8 cellular contexts compared by ENCODE assay signal in the genomic region with DNA sequence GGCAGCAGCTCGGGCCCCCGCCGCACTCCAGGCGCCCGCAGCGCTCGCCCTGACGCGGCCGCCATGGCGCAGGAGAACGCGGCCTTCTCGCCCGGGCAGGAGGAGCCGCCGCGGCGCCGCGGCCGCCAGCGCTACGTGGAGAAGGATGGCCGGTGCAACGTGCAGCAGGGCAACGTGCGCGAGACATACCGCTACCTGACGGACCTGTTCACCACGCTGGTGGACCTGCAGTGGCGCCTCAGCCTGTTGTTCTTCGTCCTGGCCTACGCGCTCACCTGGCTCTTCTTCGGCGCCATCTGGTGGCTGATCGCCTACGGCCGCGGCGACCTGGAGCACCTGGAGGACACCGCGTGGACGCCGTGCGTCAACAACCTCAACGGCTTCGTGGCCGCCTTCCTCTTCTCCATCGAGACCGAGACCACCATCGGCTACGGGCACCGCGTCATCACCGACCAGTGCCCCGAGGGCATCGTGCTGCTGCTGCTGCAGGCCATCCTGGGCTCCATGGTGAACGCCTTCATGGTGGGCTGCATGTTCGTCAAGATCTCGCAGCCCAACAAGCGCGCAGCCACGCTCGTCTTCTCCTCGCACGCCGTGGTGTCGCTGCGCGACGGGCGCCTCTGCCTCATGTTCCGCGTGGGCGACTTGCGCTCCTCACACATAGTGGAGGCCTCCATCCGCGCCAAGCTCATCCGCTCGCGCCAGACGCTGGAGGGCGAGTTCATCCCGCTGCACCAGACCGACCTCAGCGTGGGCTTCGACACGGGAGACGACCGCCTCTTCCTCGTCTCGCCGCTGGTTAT. TPM values are rescaled to one million over a fixed set of nuclear protein-coding genes. Genes with fewer than 3 reads are reported as not detected.
A peak's percentile ranks its signal among the peaks of the same experiment; 100 is the strongest.
DNase-seq lines count a peak whose midpoint lies in the region; ATAC-seq and TF ChIP-seq lines count a peak whose summit lies in the region.

No MANE protein-coding gene starts in this region.

- H3K9me2 ChIP-seq in HCT116 (ENCODE audit: insufficient read depth), result no peaks in the 10 kb centered on the region

- H3K79me2 ChIP-seq in HCT116 (ENCODE audit: insufficient read depth, low read length), result no peaks in the 10 kb centered on the region

- peak; percentile 59 to 79 (median 72) for DNase-seq in CD4-positive, alpha-beta T cell
- DNase-seq in HCT116 (ENCODE audit: low read depth, low spot score), result peak; percentile 48
- peak; percentile 73 for DNase-seq in NCI-H748 treated with DMSO at 0.1 percent for 48 hours (lab: John Stamatoyannopoulos, UW)
- peak; percentile 90 for DNase-seq in activated effector memory CD4-positive, alpha-beta T cell treated with anti-CD3 and anti-CD28 coated beads, Interleukin-2, amount 50 U/mL, for 16 hours
- DNase-seq in foreskin keratinocyte, result peak in 1 of 2 donors; percentile 68
- DNase-seq in osteocyte (ENCODE audit: extremely low spot score, unreplicated experiment), result no peak
- DNase-seq in thyroid gland, result peak; percentile 90

- peaks cover 27% of the 10 kb centered on the region for H3K36me3 Mint-ChIP-seq in CD4-positive, alpha-beta T cell (ENCODE audit: low read depth)
- peaks cover 8% of the 10 kb centered on the region for H3K36me3 Mint-ChIP-seq in osteocyte (ENCODE audit: unreplicated experiment)

- H3K27me3 ChIP-seq in CD4-positive, alpha-beta T cell (ENCODE audit: control insufficient read depth, insufficient read depth, low read length), result peaks cover 39% of the 10 kb centered on the region
- H3K27me3 ChIP-seq in HCT116 (ENCODE audit: insufficient read depth, low read length) (peaks cover 26% of the 10 kb centered on the region), foreskin keratinocyte (peaks cover 53% of the 10 kb centered on the region), thyroid gland (no peaks in the 10 kb centered on the region)

- H3K36me3 ChIP-seq in HCT116 (ENCODE audit: control insufficient read depth in 1 of 2, insufficient read depth in 2 of 2, low read length in 2 of 2) (no peaks in the 10 kb centered on the region), thyroid gland (no peaks in the 10 kb centered on the region)

- H3K4me3 ChIP-seq in HCT116 (replicated peaks in 1 of 2; ENCODE audit: low read depth in 1 of 2, low read length in 2 of 2), result no peak overlapping the region
- H3K4me3 ChIP-seq in thyroid gland (replicated peaks in 1 of 3), result no peak overlapping the region

- H3K4me1 Mint-ChIP-seq in CD4-positive, alpha-beta T cell (ENCODE audit: low read depth), result peaks cover 17% of the 10 kb centered on the region
- peaks cover 16% of the 10 kb centered on the region for H3K4me1 Mint-ChIP-seq in osteocyte (ENCODE audit: unreplicated experiment)

- no peak overlapping the region for H3K9ac ChIP-seq in HCT116 (ENCODE audit: low read length)

- peak; percentile 52 for TF ChIP-seq RAD21 in HCT116 (IDR thresholded peaks at IDR 0.05; ENCODE audit: low read depth)

- H3K4me3 Mint-ChIP-seq in CD4-positive, alpha-beta T cell, result peak overlapping the region; percentile 80
- peak overlapping the region; percentile 52 for H3K4me3 Mint-ChIP-seq in osteocyte (ENCODE audit: unreplicated experiment)

- peaks cover 41% of the 10 kb centered on the region for H3K27me3 Mint-ChIP-seq in CD4-positive, alpha-beta T cell
- H3K27me3 Mint-ChIP-seq in osteocyte (ENCODE audit: unreplicated experiment), result peaks cover 45% of the 10 kb centered on the region

- H4K20me1 ChIP-seq in HCT116 (ENCODE audit: insufficient read depth), result no peaks in the 10 kb centered on the region

- H3K9me3 Mint-ChIP-seq in CD4-positive, alpha-beta T cell, result no peaks in the 10 kb centered on the region
- no peaks in the 10 kb centered on the region for H3K9me3 Mint-ChIP-seq in osteocyte (ENCODE audit: unreplicated experiment)

- no peak for TF ChIP-seq POLR2A in HCT116 (IDR thresholded peaks at IDR 0.05; ENCODE audit: borderline replicate concordance, extremely low read depth, insufficient read depth, insufficient read length)
- TF ChIP-seq POLR2A in thyroid gland (IDR thresholded peaks at IDR 0.05), result no peak

- peak; percentile 78 for ATAC-seq in CD4-positive, alpha-beta T cell (ENCODE audit: poor library complexity)
- ATAC-seq in HCT116 (peak; percentile 87), foreskin keratinocyte (peak; percentile 91), GM21717 (IDR thresholded peaks at IDR 0.05; ENCODE audit: unreplicated experiment) (no peak)

- H3K4me1 ChIP-seq in HCT116 (ENCODE audit: control insufficient read depth in 1 of 2, insufficient read depth in 2 of 2, low read length in 2 of 2), result no peaks in the 10 kb centered on the region; a peak in 1 of 4 replicates
- H3K4me1 ChIP-seq in foreskin keratinocyte, result no peaks in the 10 kb centered on the region
- peaks cover 0 to 10% of the 10 kb centered on the region in 2 donors for H3K4me1 ChIP-seq in thyroid gland

- CTCF ChIA-PET in CD4-positive, alpha-beta T cell (lab: Charles Lee), result interaction anchor here (0.7 to 4.1 kb wide), 4 partner anchors 9 to 38 kb away, joined by 3 to 33 read pairs (median 26); partner anchors contain the start of gene IGSF8
- CTCF ChIA-PET in HCT116 (lab: Charles Lee), result interaction anchor here (1.0 to 3.8 kb wide), 5 partner anchors 8 to 168 kb away, joined by 3 to 30 read pairs (median 13); partner anchors contain the start of gene IGSF8

- peak; percentile 80 for TF ChIP-seq CTCF in CD4-positive, alpha-beta T cell (IDR thresholded peaks at IDR 0.05)
- TF ChIP-seq CTCF in HCT116 (IDR thresholded peaks at IDR 0.05 in 2 of 3, conservative IDR thresholded peaks at IDR 0.05 in 1 of 3; ENCODE audit: borderline replicate concordance in 1 of 3, insufficient read depth in 1 of 3, low read depth in 2 of 3, low read length in 2 of 3), result peak; percentile 72 to 76 (median 74)
- TF ChIP-seq CTCF in foreskin keratinocyte (conservative IDR thresholded peaks at IDR 0.05), result peak; percentile 91
- peak; percentile 63 for TF ChIP-seq CTCF in osteocyte (IDR thresholded peaks at IDR 0.05)
- TF ChIP-seq CTCF in thyroid gland (IDR thresholded peaks at IDR 0.05), result peak; percentile 53 to 85 (median 75)

- no peak overlapping the region for H3K27ac Mint-ChIP-seq in CD4-positive, alpha-beta T cell
- no peak overlapping the region for H3K27ac Mint-ChIP-seq in osteocyte (ENCODE audit: unreplicated experiment)

- H3K4me2 ChIP-seq in HCT116 (ENCODE audit: low read length), result no peak overlapping the region

- H3K9me3 ChIP-seq in CD4-positive, alpha-beta T cell (ENCODE audit: control insufficient read depth, low read length), result no peaks in the 10 kb centered on the region
- H3K9me3 ChIP-seq in HCT116 (ENCODE audit: control insufficient read depth in 1 of 2, insufficient read depth in 1 of 2, low read depth in 1 of 2, low read length in 2 of 2) (no peaks in the 10 kb centered on the region), thyroid gland (no peaks in the 10 kb centered on the region)

- WGBS in thyroid gland, 2 donors, result 17 to 42% methylated on average over 32 to 42 of the region's 96 CpGs

- intact Hi-C loops in CD4-positive, alpha-beta T cell (cut with DNase I, micrococcal nuclease), result loop anchor here (2.0 to 5.0 kb wide), 3 partner anchors 37 to 147 kb away; no protein-coding TSS in a partner anchor
- intact Hi-C loops in HCT116 (cut with micrococcal nuclease), result no loop called here
- intact Hi-C loops in thyroid gland (cut with DNase I), result loop anchor here (5.0 kb wide), 1 partner anchor 37 kb away; no protein-coding TSS in a partner anchor

- BruUV-seq in HCT116 (replicated peaks; lab: Mats Ljungman, UMichigan), result no TSS peak

- H3K27ac ChIP-seq in CD4-positive, alpha-beta T cell (ENCODE audit: low read depth, low read length), result no peak overlapping the region
- H3K27ac ChIP-seq in HCT116 (ENCODE audit: low read depth, low read length) (no peak overlapping the region), foreskin keratinocyte (no peak overlapping the region), thyroid gland (no peak overlapping the region)

- H2AFZ ChIP-seq in HCT116 (ENCODE audit: low read depth, low read length, poor library complexity, severe bottlenecking), result no peak overlapping the region

- RAD21 ChIA-PET in HCT116 (lab: Charles Lee; ENCODE audit: low non-redundant PET in 1 of 2, low total read pairs in 2 of 2, uncharacterized antibody in 2 of 2, unreplicated experiment in 2 of 2), result no interaction called here

- POLR2A ChIA-PET in CD4-positive, alpha-beta T cell (lab: Charles Lee), result interaction anchor here (1.1 to 1.8 kb wide), 3 partner anchors 13 to 37 kb away, joined by 5 to 23 read pairs (median 5); partner anchors contain the start of gene IGSF8
- POLR2A ChIA-PET in HCT116 (lab: Charles Lee), result no interaction called here

TF ChIP-seq in HCT116, 20 proteins besides CTCF, POLR2A, EP300 and RAD21 (continues in another document):
- TF ChIP-seq CBX3 (IDR thresholded peaks at IDR 0.05; ENCODE audit: low read depth) (peak; percentile 65; the same call in 1 of the 2 replicates), CEBPB (IDR thresholded peaks at IDR 0.05; ENCODE audit: low read depth) (no peak)

RNA-seq across cellular contexts. Expression of gene KCNJ9, which starts 2.8 kb away (rescaled TPM):
- total RNA-seq in CD4-positive, alpha-beta T cell, result not detected
- total RNA-seq in HCT116 (2021; ENCODE audit: unreplicated experiment) (0.05 TPM), foreskin keratinocyte (not detected in 2 replicates), osteocyte (not detected in 2 replicates), thyroid gland (not detected)
- polyA plus RNA-seq in HCT116 (2012), result 0.05 and 0.06 TPM in 2 replicates
- polyA plus RNA-seq in foreskin keratinocyte, result not detected in 2 replicates

RNA-seq across cellular contexts. Expression of gene KCNJ10, which starts 14.2 kb away (rescaled TPM):
- not detected for total RNA-seq in CD4-positive, alpha-beta T cell
- total RNA-seq in HCT116 (2021; ENCODE audit: unreplicated experiment), result 0.57 TPM
- polyA plus RNA-seq in HCT116 (2012), result 0.12 TPM in 2 replicates
- total RNA-seq in foreskin keratinocyte, result not detected in 2 replicates
- not detected in 2 replicates for polyA plus RNA-seq in foreskin keratinocyte
- not detected in 2 replicates for total RNA-seq in osteocyte
- under 1 TPM in 3 of 4 donors, not detected in 1; 0.13 to 0.45 (median 0.33) TPM for total RNA-seq in thyroid gland

RNA-seq across cellular contexts. Expression of gene IGSF8, which starts 14.2 kb away (rescaled TPM):
- total RNA-seq in CD4-positive, alpha-beta T cell, result 10 to 100 TPM; 33.1 to 33.7 TPM
- total RNA-seq in HCT116 (2021; ENCODE audit: unreplicated experiment) (35.6 TPM), foreskin keratinocyte (25.2 and 28.8 TPM in 2 replicates), osteocyte (24.0 and 26.6 TPM in 2 replicates), thyroid gland (10 to 100 TPM; 24.3 to 36.5 (median 28.2) TPM)
- 43.9 and 49.6 TPM in 2 replicates for polyA plus RNA-seq in HCT116 (2012)
- polyA plus RNA-seq in foreskin keratinocyte, result 29.0 and 33.3 TPM in 2 replicates

RNA-seq across cellular contexts. Expression of gene ATP1A2, which starts 31.4 kb away (rescaled TPM):
- total RNA-seq in CD4-positive, alpha-beta T cell, result not detected
- not detected for total RNA-seq in HCT116 (2021; ENCODE audit: unreplicated experiment)
- 0.01 TPM in 1 of 2 replicates, not detected in the other for polyA plus RNA-seq in HCT116 (2012)
- not detected in 2 replicates for total RNA-seq in foreskin keratinocyte
- not detected in 2 replicates for polyA plus RNA-seq in foreskin keratinocyte
- total RNA-seq in osteocyte, result 8.2 and 8.5 TPM in 2 replicates
- 1 to 10 TPM; 1.1 to 4.2 (median 2.6) TPM for total RNA-seq in thyroid gland

RNA-seq across cellular contexts. Expression of gene PIGM, which starts 52.4 kb away (rescaled TPM):
- total RNA-seq in CD4-positive, alpha-beta T cell, result 1 to 10 TPM; 2.1 to 2.2 TPM
- total RNA-seq in HCT116 (2021; ENCODE audit: unreplicated experiment), result 4.1 TPM
- 0.80 and 1.6 TPM in 2 replicates for polyA plus RNA-seq in HCT116 (2012)
- 2.7 and 2.9 TPM in 2 replicates for total RNA-seq in foreskin keratinocyte
- 1.7 TPM in 2 replicates for polyA plus RNA-seq in foreskin keratinocyte
- 7.6 and 7.7 TPM in 2 replicates for total RNA-seq in osteocyte
- total RNA-seq in thyroid gland, result 1 to 10 TPM; 6.7 to 10.0 (median 7.4) TPM
